In genomic region chr18:35355140-35355618, GRCh38 we compare ENCODE assay signal across 1 cellular context.
TF ChIP-seq lines count a peak whose summit lies in the region.

No MANE protein-coding gene starts in this region.

TF ChIP-seq in HEK293, 187 proteins besides CTCF, POLR2A, EP300 and RAD21 (continued from another document):
- TF ChIP-seq, protein P1, sequence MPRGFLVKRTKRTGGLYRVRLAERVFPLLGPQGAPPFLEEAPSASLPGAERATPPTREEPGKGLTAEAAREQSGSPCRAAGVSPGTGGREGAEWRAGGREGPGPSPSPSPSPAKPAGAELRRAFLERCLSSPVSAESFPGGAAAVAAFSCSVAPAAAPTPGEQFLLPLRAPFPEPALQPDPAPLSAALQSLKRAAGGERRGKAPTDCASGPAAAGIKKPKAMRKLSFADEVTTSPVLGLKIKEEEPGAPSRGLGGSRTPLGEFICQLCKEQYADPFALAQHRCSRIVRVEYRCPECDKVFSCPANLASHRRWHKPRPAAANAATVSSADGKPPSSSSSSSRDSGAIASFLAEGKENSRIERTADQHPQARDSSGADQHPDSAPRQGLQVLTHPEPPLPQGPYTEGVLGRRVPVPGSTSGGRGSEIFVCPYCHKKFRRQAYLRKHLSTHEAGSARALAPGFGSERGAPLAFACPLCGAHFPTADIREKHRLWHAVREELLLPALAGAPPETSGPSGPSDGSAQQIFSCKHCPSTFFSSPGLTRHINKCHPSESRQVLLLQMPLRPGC (tag by site-specific recombination; IDR thresholded peaks at IDR 0.05) = no peak
- no peak for TF ChIP-seq ZFP41 (tag by site-specific recombination; IDR thresholded peaks at IDR 0.05; ENCODE audit: borderline replicate concordance)
- no peak for TF ChIP-seq ZNF174 (tag by site-specific recombination; IDR thresholded peaks at IDR 0.05)
- no peak for TF ChIP-seq ZNF658 (tag by site-specific recombination; IDR thresholded peaks at IDR 0.05)
- no peak for TF ChIP-seq IKZF3 (tag by site-specific recombination; IDR thresholded peaks at IDR 0.05)
- no peak; the same call in 1 of the 2 replicates for TF ChIP-seq TRIM28 (IDR thresholded peaks at IDR 0.05; ENCODE audit: borderline replicate concordance, low read length)
